Comparison of ENCODE assay signal across 8 cellular contexts in genomic region chr20:32457476-32457986, GRCh38.
DNase-seq lines count a peak whose midpoint lies in the region; ATAC-seq and TF ChIP-seq lines count a peak whose summit lies in the region.

No MANE protein-coding gene starts in this region.

- no peak for TF ChIP-seq CTCF in GM06990 (IDR thresholded peaks at IDR 0.05; ENCODE audit: insufficient read depth, low read length, poor library complexity, severe bottlenecking)
- no peak for TF ChIP-seq CTCF in body of pancreas (IDR thresholded peaks at IDR 0.05)

- no peaks in the 10 kb centered on the region for H3K27me3 ChIP-seq in GM06990 (replicated peaks; ENCODE audit: control insufficient read depth, insufficient read depth, low read length)
- H3K27me3 ChIP-seq in body of pancreas, result no peaks in the 10 kb centered on the region

- peak overlapping the region in 3 of 4 donors; percentile 47 to 62 (median 61) for H3K27ac ChIP-seq in body of pancreas
- H3K27ac ChIP-seq in skin epidermis, result peak overlapping the region in 2 of 21 experiments; percentile 8 to 21

- H3K4me3 ChIP-seq in GM06990 (replicated peaks; ENCODE audit: low read depth, low read length) (peak overlapping the region; percentile 54), body of pancreas (no peak overlapping the region), skin epidermis (peak overlapping the region in 5 of 7 experiments; percentile 4 to 27 (median 12))

- intact Hi-C loops in body of pancreas (cut with DNase I), result no loop called here

- TF ChIP-seq POLR2A in body of pancreas (IDR thresholded peaks at IDR 0.05), result no peak

- H3K4me1 ChIP-seq in body of pancreas, result peaks cover 55% of the 10 kb centered on the region

- peak; percentile 84 for ATAC-seq in body of pancreas
- no peak for ATAC-seq in GM21737 (IDR thresholded peaks at IDR 0.05; ENCODE audit: unreplicated experiment)
- ATAC-seq in GM18520 (IDR thresholded peaks at IDR 0.05; ENCODE audit: unreplicated experiment), result no peak

- DNase-seq in GM06990 (ENCODE audit: extremely low read depth, insufficient read length) (no peak), NCI-H128 (lab: John Stamatoyannopoulos, UW; ENCODE audit: unreplicated experiment) (peak; percentile 15), body of pancreas (peak; percentile 72 to 84 (median 82)), iPS-NIHi11 (ENCODE audit: low spot score) (peak; percentile 100), DMS114 treated with DMSO at 0.1 percent for 48 hours (lab: John Stamatoyannopoulos, UW; ENCODE audit: unreplicated experiment) (no peak)

- 18% methylated on average over 29 of the region's 29 CpGs; no CpG with 5 or more reads in 1 of the 2 donors for WGBS in body of pancreas, 2 donors

- H3K36me3 ChIP-seq in GM06990 (ENCODE audit: control insufficient read depth, insufficient read depth, low read length), result no peaks in the 10 kb centered on the region; the same call in none of the 2 replicates
- H3K36me3 ChIP-seq in body of pancreas (replicated peaks in 1 of 2; ENCODE audit: insufficient read depth in 1 of 2, low read depth in 2 of 2), result peaks cover 8 to 11% of the 10 kb centered on the region in 2 donors

- H3K9me3 ChIP-seq in body of pancreas, result no peaks in the 10 kb centered on the region

Comparison
In these comparisons a context has a peak if more than half of its experiments do, and no peak if none do; other contexts are left out.
1. DNase-seq: peak in NCI-H128 (single experiment), body of pancreas (4 of 4) and iPS-NIHi11 (single experiment); none in GM06990 (single experiment) and DMS114 treated with DMSO at 0.1 percent for 48 hours (single experiment).
2. H3K4me3 ChIP-seq: peak in GM06990 (single experiment) and skin epidermis (5 of 7); none in body of pancreas (0 of 2).